Comparison of ENCODE assay signal across 8 cellular contexts in genomic region chr12:51819851-51820720, GRCh38. TPM values are rescaled to one million over a fixed set of nuclear protein-coding genes. Genes with fewer than 3 reads are reported as not detected.
DNase-seq lines count a peak whose midpoint lies in the region; ATAC-seq, FAIRE-seq and TF ChIP-seq lines count a peak whose summit lies in the region.

No MANE protein-coding gene starts in this region.

- peak overlapping the region; percentile 19 for H3K18ac ChIP-seq in H1 (ENCODE audit: extremely low read depth, low read length)

- peaks cover 10% of the 10 kb centered on the region; the same call in 1 of the 2 replicates for H3K23me2 ChIP-seq in H1 (ENCODE audit: low read depth, low read length)

- CTCF ChIA-PET in H1 (lab: Charles Lee; ENCODE audit: partially characterized antibody): interaction anchor here (0.6 to 9.0 kb wide), 13 partner anchors 10 to 771 kb away, joined by 3 to 139 read pairs (median 3); no protein-coding TSS in a partner anchor

- H3K9me3 ChIP-seq in NT2/D1 (ENCODE audit: insufficient read depth, low read length): peaks cover 16% of the 10 kb centered on the region; the same call in 1 of the 2 replicates
- no peaks in the 10 kb centered on the region for H3K9me3 ChIP-seq in H1 (ENCODE audit: insufficient read depth in 2 of 2, low read depth in 1 of 2, low read length in 1 of 2)

- H2BK120ac ChIP-seq in H1 (replicated peaks; ENCODE audit: low read depth, low read length): no peak overlapping the region

- H3K27me3 Mint-ChIP-seq in nephron progenitor cell (ENCODE audit: low read depth, poor library complexity): peaks cover 29% of the 10 kb centered on the region
- H3K27me3 Mint-ChIP-seq in endothelial cell (ENCODE audit: unreplicated experiment): peaks cover 38% of the 10 kb centered on the region

- TF ChIP-seq CTCF in H1 (IDR thresholded peaks at IDR 0.05; ENCODE audit: control extremely low read depth in 1 of 3, insufficient read depth in 1 of 3, low read depth in 1 of 3, low read length in 3 of 3) (peak in 1 of 3 experiments; percentile 17; a peak in 1 of 4 replicates), nephron progenitor cell (IDR thresholded peaks at IDR 0.05) (no peak), endothelial cell (IDR thresholded peaks at IDR 0.05; ENCODE audit: unreplicated experiment) (no peak)

- H2BK20ac ChIP-seq in H1 (ENCODE audit: low read length): no peak overlapping the region

- H4K20me1 ChIP-seq in H1 (replicated peaks in 1 of 2; ENCODE audit: control insufficient read depth in 1 of 2, insufficient read depth in 2 of 2, low read length in 2 of 2): peaks cover 0 to 11% of the 10 kb centered on the region in 2 experiments

- H2AFZ ChIP-seq in H1 (ENCODE audit: low read length): no peak overlapping the region

- H3K27me3 ChIP-seq in NT2/D1 (ENCODE audit: insufficient read depth, insufficient read length) (peaks cover 12% of the 10 kb centered on the region), H1 (replicated peaks in 1 of 4; ENCODE audit: control insufficient read depth in 3 of 4, extremely low read depth in 1 of 4, insufficient read depth in 3 of 4, low read length in 3 of 4) (peaks cover 0 to 32% (median 27%) of the 10 kb centered on the region in 4 experiments; a peak in 6 of 7 replicates)

- H3K27ac Mint-ChIP-seq in nephron progenitor cell (no peak overlapping the region), endothelial cell (ENCODE audit: unreplicated experiment) (no peak overlapping the region)

- no peak overlapping the region for H3K14ac ChIP-seq in H1 (ENCODE audit: insufficient read length)

- H4K8ac ChIP-seq in H1 (ENCODE audit: extremely low read depth, insufficient read depth, low read length): peak overlapping the region; percentile 90

- WGBS in H1 (ENCODE audit: extremely low coverage in 1 of 2, insufficient coverage in 1 of 2, insufficient read length in 1 of 2, insufficient replicate concordance in 2 of 2, low coverage in 1 of 2, low lambda C conversion rate in 2 of 2, missing lambda C conversion rate in 1 of 2), 2 experiments: 22% methylated on average over 33 of the region's 49 CpGs; no CpG with 5 or more reads in 1 of the 2 experiments

- POLR2A ChIA-PET in H1 (lab: Charles Lee; ENCODE audit: partially characterized antibody): interaction anchor here (0.8 to 2.9 kb wide), 15 partner anchors 8 to 227 kb away, joined by 3 to 12 read pairs (median 4); no protein-coding TSS in a partner anchor

- H4K5ac ChIP-seq in H1 (ENCODE audit: insufficient read length, low read depth, low read length): no peak overlapping the region

- no peaks in the 10 kb centered on the region for H3K79me2 ChIP-seq in H1 (ENCODE audit: control insufficient read depth in 1 of 2, insufficient read depth in 2 of 2, low read length in 2 of 2)

- FAIRE-seq in H1 (lab: Jason Lieb, UNC): no peak

- no peak overlapping the region for H3K23ac ChIP-seq in H1 (ENCODE audit: insufficient read length)

- TF ChIP-seq RAD21 in H1 (IDR thresholded peaks at IDR 0.05 in 1 of 2, conservative IDR thresholded peaks at IDR 0.05 in 1 of 2; ENCODE audit: low read depth in 2 of 2, low read length in 2 of 2): no peak

- no peak overlapping the region for H2BK12ac ChIP-seq in H1 (ENCODE audit: low read depth, low read length)

- no peak for TF ChIP-seq EP300 in H1 (IDR thresholded peaks at IDR 0.05; ENCODE audit: borderline replicate concordance in 1 of 2, low read depth in 2 of 2, low read length in 2 of 2)

- H3K9me3 Mint-ChIP-seq in nephron progenitor cell (no peaks in the 10 kb centered on the region), endothelial cell (ENCODE audit: unreplicated experiment) (no peaks in the 10 kb centered on the region)

- H3K4me2 ChIP-seq in H1 (ENCODE audit: insufficient read depth in 1 of 2, low read depth in 2 of 2, low read length in 2 of 2): peak overlapping the region; percentile 73 to 93

- H4K91ac ChIP-seq in H1 (replicated peaks; ENCODE audit: insufficient read length, low read length): peak overlapping the region; percentile 25

- H3K36me3 ChIP-seq in NT2/D1 (ENCODE audit: insufficient read depth, insufficient read length, low read length) (peaks cover 25% of the 10 kb centered on the region), H1 (ENCODE audit: control insufficient read depth in 2 of 4, insufficient read depth in 4 of 4, low read length in 3 of 4) (no peaks in the 10 kb centered on the region; a peak in 1 of 8 replicates)

- no peak for ATAC-seq in HG03139 (IDR thresholded peaks at IDR 0.05; ENCODE audit: unreplicated experiment)
- no peak for ATAC-seq in HG02798 (IDR thresholded peaks at IDR 0.05; ENCODE audit: poor library complexity, unreplicated experiment)

- no peak overlapping the region for H3K56ac ChIP-seq in H1 (replicated peaks; ENCODE audit: insufficient read length, low read depth, low read length)

- H2AK5ac ChIP-seq in H1 (ENCODE audit: low read depth, low read length): no peak overlapping the region

- H3K4ac ChIP-seq in H1 (replicated peaks; ENCODE audit: insufficient read length, low read depth, low read length): no peak overlapping the region

- H3K4me1 ChIP-seq in NT2/D1 (ENCODE audit: insufficient read depth, insufficient read length): peaks cover 11% of the 10 kb centered on the region
- peaks cover 0 to 11% (median 8%) of the 10 kb centered on the region in 4 experiments; a peak in 6 of 7 replicates for H3K4me1 ChIP-seq in H1 (replicated peaks in 1 of 4; ENCODE audit: control insufficient read depth in 3 of 4, insufficient read depth in 4 of 4, low read length in 3 of 4)

- peak overlapping the region; percentile 61 for H3K4me3 Mint-ChIP-seq in nephron progenitor cell
- no peak overlapping the region for H3K4me3 Mint-ChIP-seq in endothelial cell (ENCODE audit: unreplicated experiment)

- no peak for TF ChIP-seq POLR2A in H1 (IDR thresholded peaks at IDR 0.05; ENCODE audit: control extremely low read depth in 1 of 2, low read depth in 2 of 2, low read length in 2 of 2)

- no peak overlapping the region for H2BK5ac ChIP-seq in H1 (ENCODE audit: low read depth, low read length)

- no peak overlapping the region for H2BK15ac ChIP-seq in H1 (ENCODE audit: low read length)

- DNase-seq in activated T-cell treated with anti-CD3 and anti-CD28 coated beads for 1 hour (ENCODE audit: low read depth) (peak; percentile 42), activated T-cell treated with anti-CD3 and anti-CD28 coated beads for 4 hours (no peak), NT2/D1 (ENCODE audit: low read depth, low spot score) (no peak), H1 (ENCODE audit: low read depth in 1 of 2, low spot score in 2 of 2) (no peak), nephron progenitor cell (no peak), endothelial cell (ENCODE audit: low spot score) (no peak)

- H3K79me1 ChIP-seq in H1 (ENCODE audit: low read depth, low read length): no peaks in the 10 kb centered on the region; the same call in 1 of the 2 replicates

- peak overlapping the region; percentile 79 for H3K9ac ChIP-seq in NT2/D1 (ENCODE audit: insufficient read length, low read depth)
- peak overlapping the region in 3 of 4 experiments; percentile 20 to 76 (median 69); a peak in 5 of 7 replicates for H3K9ac ChIP-seq in H1 (replicated peaks in 1 of 4; ENCODE audit: extremely low read depth in 1 of 4, low read depth in 3 of 4, low read length in 3 of 4)

- no peak overlapping the region for H3K27ac ChIP-seq in H1 (ENCODE audit: low read depth, low read length)

- H3K4me1 Mint-ChIP-seq in nephron progenitor cell: peaks cover 57% of the 10 kb centered on the region
- peaks cover 10% of the 10 kb centered on the region for H3K4me1 Mint-ChIP-seq in endothelial cell (ENCODE audit: unreplicated experiment)

- H3K36me3 Mint-ChIP-seq in nephron progenitor cell (ENCODE audit: low read depth): peaks cover 24% of the 10 kb centered on the region
- H3K36me3 Mint-ChIP-seq in endothelial cell (ENCODE audit: low read depth, unreplicated experiment): peaks cover 17% of the 10 kb centered on the region

- H3K4me3 ChIP-seq in NT2/D1 (ENCODE audit: insufficient read length, low read depth) (peak overlapping the region; percentile 81), H1 (ENCODE audit: extremely low read depth in 1 of 4, insufficient read depth in 2 of 4, low read depth in 3 of 4, low read length in 4 of 4) (peak overlapping the region; percentile 63 to 80 (median 76))

TF ChIP-seq in H1, 55 proteins besides CTCF, POLR2A, EP300 and RAD21 (continues in another document):
- no peak for TF ChIP-seq BRCA1 (IDR thresholded peaks at IDR 0.05; ENCODE audit: low read depth, low read length)
- no peak for TF ChIP-seq KDM5A (IDR thresholded peaks at IDR 0.05; ENCODE audit: low read length)
- TF ChIP-seq, protein P1, sequence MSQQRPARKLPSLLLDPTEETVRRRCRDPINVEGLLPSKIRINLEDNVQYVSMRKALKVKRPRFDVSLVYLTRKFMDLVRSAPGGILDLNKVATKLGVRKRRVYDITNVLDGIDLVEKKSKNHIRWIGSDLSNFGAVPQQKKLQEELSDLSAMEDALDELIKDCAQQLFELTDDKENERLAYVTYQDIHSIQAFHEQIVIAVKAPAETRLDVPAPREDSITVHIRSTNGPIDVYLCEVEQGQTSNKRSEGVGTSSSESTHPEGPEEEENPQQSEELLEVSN (IDR thresholded peaks at IDR 0.05): peak; percentile 54
- no peak for TF ChIP-seq SRF (IDR thresholded peaks at IDR 0.05; ENCODE audit: low read depth, low read length)
- no peak for TF ChIP-seq CREB1 (IDR thresholded peaks at IDR 0.05)
- TF ChIP-seq PHF8 (conservative IDR thresholded peaks at IDR 0.05; ENCODE audit: low read depth, low read length): peak; percentile 5; the same call in 1 of the 2 replicates
- no peak for TF ChIP-seq EZH2 (IDR thresholded peaks at IDR 0.05; ENCODE audit: low read depth, low read length, severe bottlenecking)

RNA-seq across cellular contexts. Expression of gene FIGNL2, which starts 28.4 kb away (rescaled TPM):
- total RNA-seq in H1 (2021; fragmentation: NEBNext Ultra II Directional; extraction: Animal tissue kit (Norgen Biotek cat#: 25700)): 6.5 and 7.5 TPM in 2 replicates
- 7.1 and 10.9 TPM in 2 replicates for polyA plus RNA-seq in H1 (2011; rRNA removed)
- 6.7 TPM for polyA plus RNA-seq in H1 (2011; cell fraction: cytosol; rRNA removed)
- polyA plus RNA-seq in H1 (2011; cell fraction: nucleus; rRNA removed): 12.7 TPM
- polyA plus RNA-seq in H1 (2012, experiment 1 of 2): 4.7 to 5.7 TPM (median 5.2 TPM) in 4 replicates
- polyA plus RNA-seq in H1 (2012, experiment 2 of 2): 4.7 TPM
- 2.7 TPM for polyA plus RNA-seq in H1 (2013, experiment 1 of 2)
- polyA plus RNA-seq in H1 (2013, experiment 2 of 2): 2.2 TPM
- 3.0 and 6.3 TPM in 2 replicates for polyA minus RNA-seq in H1 (2011; rRNA and poly(A)+ RNA removed)
- 7.0 TPM for polyA minus RNA-seq in H1 (2011; cell fraction: cytosol; rRNA and poly(A)+ RNA removed)
- polyA minus RNA-seq in H1 (2011; cell fraction: nucleus; rRNA and poly(A)+ RNA removed): 11.2 TPM
- total RNA-seq in endothelial cell (ENCODE audit: unreplicated experiment): 42.0 TPM
